Comparison of ENCODE assay signal across 11 cellular contexts in genomic region chr2:6352247-6352646, GRCh38.
DNase-seq lines count a peak whose midpoint lies in the region; ATAC-seq and TF ChIP-seq lines count a peak whose summit lies in the region.
"Had no signal": no experiment of that assay in that cellular context is flagged by ENCODE, and none has a peak within 500 bp of the region (broad histone marks: within the 10 kb centered on the region; RNA-seq: fewer than 3 reads in every experiment).

No MANE protein-coding gene starts in this region.

- ATAC-seq in GM19467 (IDR thresholded peaks at IDR 0.05; ENCODE audit: unreplicated experiment) (peak; percentile 76), HG02943 (IDR thresholded peaks at IDR 0.05; ENCODE audit: low read depth, unreplicated experiment) (peak; percentile 88), left lobe of liver (no peak)
- ATAC-seq: activated CD4-positive, alpha-beta T cell treated with anti-CD3 and anti-CD28 coated beads for 36 hours had no signal

- no peaks in the 10 kb centered on the region for H3K27me3 Mint-ChIP-seq in IgD-negative memory B cell
- H3K27me3 Mint-ChIP-seq in activated T-helper 1 cell treated with anti-CD3 and anti-CD28 coated beads, Interleukin-12 subunit alpha, Interleukin-12 subunit beta, Interleukin-2, Interleukin-4 antibody, amounts not matched to agents 30 ng/mL and 10 ng/mL and 1 ng/mL, durations not matched to agents 14 hours and 24 hours and 36 hours (ENCODE audit: insufficient read depth), result no peaks in the 10 kb centered on the region
- H3K27me3 Mint-ChIP-seq in MCF 10A (ENCODE audit: insufficient read depth, unreplicated experiment), result no peaks in the 10 kb centered on the region
- H3K27me3 Mint-ChIP-seq: activated CD4-positive, alpha-beta T cell treated with anti-CD3 and anti-CD28 coated beads for 36 hours; activated naive CD8-positive, alpha-beta T cell had no signal

- H3K4me3 Mint-ChIP-seq in IgD-negative memory B cell (peak overlapping the region in 2 of 4 donors; percentile 82), MCF 10A (ENCODE audit: unreplicated experiment) (no peak overlapping the region)
- no peak overlapping the region for H3K4me3 Mint-ChIP-seq in activated T-helper 1 cell treated with anti-CD3 and anti-CD28 coated beads, Interleukin-12 subunit alpha, Interleukin-12 subunit beta, Interleukin-2, Interleukin-4 antibody, amounts not matched to agents 30 ng/mL and 10 ng/mL and 1 ng/mL, durations not matched to agents 14 hours and 24 hours and 36 hours
- H3K4me3 Mint-ChIP-seq: activated CD4-positive, alpha-beta T cell treated with anti-CD3 and anti-CD28 coated beads for 36 hours; activated naive CD8-positive, alpha-beta T cell had no signal

- CTCF ChIA-PET in MCF 10A (lab: Yijun Ruan, JAX), result interaction anchor here (0.7 to 1.9 kb wide), 4 partner anchors 157 to 533 kb away, joined by 3 to 10 read pairs (median 4); no protein-coding TSS in a partner anchor

- no TSS peak for BruUV-seq in MCF 10A (replicated peaks; lab: Mats Ljungman, UMichigan)

- intact Hi-C loops in activated T-helper 1 cell treated with anti-CD3 and anti-CD28 coated beads, Interleukin-12 subunit alpha, Interleukin-12 subunit beta, Interleukin-2, Interleukin-4 antibody, amounts not matched to agents 30 ng/mL and 10 ng/mL and 1 ng/mL, durations not matched to agents 14 hours and 24 hours and 36 hours (cut with micrococcal nuclease), result no loop called here
- intact Hi-C loops in MCF 10A (cut with micrococcal nuclease), result loop anchor here (5.0 kb wide), 1 partner anchor 475 kb away; no protein-coding TSS in a partner anchor

- peaks cover 0 to 3% (median 2%) of the 10 kb centered on the region in 3 donors for H3K9me3 Mint-ChIP-seq in IgD-negative memory B cell
- no peaks in the 10 kb centered on the region for H3K9me3 Mint-ChIP-seq in activated T-helper 1 cell treated with anti-CD3 and anti-CD28 coated beads, Interleukin-12 subunit alpha, Interleukin-12 subunit beta, Interleukin-2, Interleukin-4 antibody, amounts not matched to agents 30 ng/mL and 10 ng/mL and 1 ng/mL, durations not matched to agents 14 hours and 24 hours and 36 hours
- H3K9me3 Mint-ChIP-seq in MCF 10A (ENCODE audit: unreplicated experiment), result no peaks in the 10 kb centered on the region

- TF ChIP-seq CTCF in GM13977 (IDR thresholded peaks at IDR 0.05; ENCODE audit: extremely low read depth, insufficient read depth, missing control alignments) (no peak), MCF 10A (IDR thresholded peaks at IDR 0.05; ENCODE audit: unreplicated experiment) (no peak)

- DNase-seq in GM13977 (ENCODE audit: low spot score) (peak; percentile 34), MCF 10A (ENCODE audit: unreplicated experiment) (no peak), left lobe of liver (ENCODE audit: low spot score) (no peak), NCI-H2029 (lab: John Stamatoyannopoulos, UW) (no peak)
- DNase-seq in activated T-helper 1 cell treated with anti-CD3 and anti-CD28 coated beads, Interleukin-12 subunit alpha, Interleukin-12 subunit beta, Interleukin-2, Interleukin-4 antibody, amounts not matched to agents 30 ng/mL and 10 ng/mL and 1 ng/mL, durations not matched to agents 14 hours and 24 hours and 36 hours (ENCODE audit: low spot score), result no peak
- DNase-seq: activated CD4-positive, alpha-beta T cell treated with anti-CD3 and anti-CD28 coated beads for 36 hours; SIG-M5 had no signal

- H3K27ac Mint-ChIP-seq in IgD-negative memory B cell (peak overlapping the region in 2 of 3 donors; percentile 80 to 91), MCF 10A (ENCODE audit: low read depth, unreplicated experiment) (no peak overlapping the region)
- H3K27ac Mint-ChIP-seq in activated T-helper 1 cell treated with anti-CD3 and anti-CD28 coated beads, Interleukin-12 subunit alpha, Interleukin-12 subunit beta, Interleukin-2, Interleukin-4 antibody, amounts not matched to agents 30 ng/mL and 10 ng/mL and 1 ng/mL, durations not matched to agents 14 hours and 24 hours and 36 hours, result no peak overlapping the region
- H3K27ac Mint-ChIP-seq: activated CD4-positive, alpha-beta T cell treated with anti-CD3 and anti-CD28 coated beads for 36 hours; activated naive CD8-positive, alpha-beta T cell had no signal

- in situ Hi-C loops in GM13977 (cut with MboI; ENCODE audit: low pct_unique_long_range_greater_than_20kb, low sequenced_read_pairs, unreplicated experiment), result no loop called here

- POLR2A ChIA-PET in MCF 10A (lab: Yijun Ruan, JAX), result no interaction called here

- H3K4me1 Mint-ChIP-seq in IgD-negative memory B cell (peaks cover 13 to 24% (median 17%) of the 10 kb centered on the region in 3 donors), MCF 10A (ENCODE audit: insufficient read depth, unreplicated experiment) (no peaks in the 10 kb centered on the region)
- H3K4me1 Mint-ChIP-seq in activated T-helper 1 cell treated with anti-CD3 and anti-CD28 coated beads, Interleukin-12 subunit alpha, Interleukin-12 subunit beta, Interleukin-2, Interleukin-4 antibody, amounts not matched to agents 30 ng/mL and 10 ng/mL and 1 ng/mL, durations not matched to agents 14 hours and 24 hours and 36 hours (ENCODE audit: low read depth), result no peaks in the 10 kb centered on the region
- H3K4me1 Mint-ChIP-seq: activated CD4-positive, alpha-beta T cell treated with anti-CD3 and anti-CD28 coated beads for 36 hours had no signal

- H3K36me3 Mint-ChIP-seq in IgD-negative memory B cell, result no peaks in the 10 kb centered on the region
- H3K36me3 Mint-ChIP-seq in activated T-helper 1 cell treated with anti-CD3 and anti-CD28 coated beads, Interleukin-12 subunit alpha, Interleukin-12 subunit beta, Interleukin-2, Interleukin-4 antibody, amounts not matched to agents 30 ng/mL and 10 ng/mL and 1 ng/mL, durations not matched to agents 14 hours and 24 hours and 36 hours (ENCODE audit: low read depth), result no peaks in the 10 kb centered on the region
- H3K36me3 Mint-ChIP-seq in MCF 10A (ENCODE audit: insufficient read depth, unreplicated experiment), result no peaks in the 10 kb centered on the region
- H3K36me3 Mint-ChIP-seq: activated naive CD8-positive, alpha-beta T cell had no signal

Comparison
In these comparisons a context has a peak if more than half of its experiments do, and no peak if none do; other contexts are left out.
1. H3K27ac Mint-ChIP-seq: peak in IgD-negative memory B cell (2 of 3); none in activated T-helper 1 cell treated with anti-CD3 and anti-CD28 coated beads, Interleukin-12 subunit alpha, Interleukin-12 subunit beta, Interleukin-2, Interleukin-4 antibody, amounts not matched to agents 30 ng/mL and 10 ng/mL and 1 ng/mL, durations not matched to agents 14 hours and 24 hours and 36 hours (single experiment) and MCF 10A (single experiment).